Comparison of ENCODE assay signal across 8 cellular contexts in the genomic region with DNA sequence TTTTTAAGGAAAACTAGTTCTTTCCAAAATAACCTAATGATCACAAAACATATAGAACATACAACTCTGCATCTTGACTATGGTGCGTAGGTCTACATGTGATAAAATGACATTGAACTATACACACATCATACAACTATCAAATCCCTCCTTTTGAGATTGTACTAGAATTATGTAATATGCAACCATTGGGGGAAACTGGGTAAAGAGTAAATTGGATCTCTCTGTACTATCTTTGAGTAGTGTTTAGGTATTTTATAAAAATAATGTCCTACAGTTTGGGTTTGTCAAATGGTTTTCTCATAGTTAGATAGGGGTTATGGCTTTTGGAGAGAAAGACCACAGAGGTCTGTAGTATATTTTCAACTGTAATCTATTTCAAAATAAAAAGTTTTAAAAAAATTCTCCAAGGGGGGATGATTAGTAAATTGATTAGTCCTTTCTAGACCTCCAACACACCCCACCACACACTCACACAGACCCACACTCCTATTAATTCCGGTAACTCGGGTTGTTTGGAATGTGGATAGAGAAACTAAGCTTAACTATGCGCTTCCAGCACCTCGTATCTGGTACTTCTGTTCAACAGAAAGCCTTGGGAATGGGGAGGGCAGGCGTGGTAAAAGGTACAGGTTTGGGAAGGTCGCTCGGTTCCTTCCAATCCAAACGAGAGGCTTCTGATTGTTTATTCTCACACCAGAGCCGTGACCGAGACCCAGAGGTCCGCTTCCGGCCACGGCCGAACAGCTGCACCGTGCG. TPM values are rescaled to one million over a fixed set of nuclear protein-coding genes. Genes with fewer than 3 reads are reported as not detected.
DNase-seq lines count a peak whose midpoint lies in the region; ATAC-seq, FAIRE-seq and TF ChIP-seq lines count a peak whose summit lies in the region.

No MANE protein-coding gene starts in this region.

- H3K27me3 ChIP-seq in AG04450 (ENCODE audit: control insufficient read depth, insufficient read depth, low read length) = no peaks in the 10 kb centered on the region
- no peaks in the 10 kb centered on the region for H3K27me3 ChIP-seq in SU-DHL-6 (ENCODE audit: low read length)
- H3K27me3 ChIP-seq in sigmoid colon = no peaks in the 10 kb centered on the region

- H3K27ac ChIP-seq in AG04450 (ENCODE audit: low read depth, low read length) = peak overlapping the region; percentile 95
- peak overlapping the region; percentile 82 for H3K27ac ChIP-seq in SU-DHL-6 (ENCODE audit: low read depth, low read length)
- H3K27ac ChIP-seq in sigmoid colon = peak overlapping the region; percentile 92 to 99 (median 99)

- H3K9ac ChIP-seq in SU-DHL-6 (ENCODE audit: low read length) = peak overlapping the region; percentile 100

- peaks cover 0 to 36% (median 31%) of the 10 kb centered on the region in 4 donors for H3K4me1 ChIP-seq in sigmoid colon

- H3K4me3 ChIP-seq in AG04450 (ENCODE audit: low read depth, low read length) (peak overlapping the region; percentile 95), SU-DHL-6 (ENCODE audit: insufficient read depth, low read length, poor library complexity, severe bottlenecking) (peak overlapping the region; percentile 99), fibroblast of mammary gland (ENCODE audit: control insufficient read depth, low read depth, low read length) (peak overlapping the region; percentile 91), sigmoid colon (peak overlapping the region; percentile 89 to 99 (median 96))

- DNase-seq in AG04450 (ENCODE audit: low read depth, low spot score) = peak; percentile 11
- DNase-seq in fibroblast of mammary gland (ENCODE audit: low read depth) = no peak
- no peak for DNase-seq in sigmoid colon
- DNase-seq in COLO668 (lab: John Stamatoyannopoulos, UW; ENCODE audit: unreplicated experiment) = no peak
- DNase-seq in GM12891 (ENCODE audit: insufficient read length, low spot score) = no peak

- WGBS in sigmoid colon, 2 donors = 6 to 7% methylated on average over 17 of the region's 17 CpGs

- H4K20me1 ChIP-seq in SU-DHL-6 (ENCODE audit: low read depth, low read length) = peaks cover 19% of the 10 kb centered on the region; the same call in 1 of the 2 replicates

- TF ChIP-seq POLR2A in sigmoid colon (IDR thresholded peaks at IDR 0.05) = no peak
- no peak for TF ChIP-seq POLR2A in GM12891 (IDR thresholded peaks at IDR 0.05; ENCODE audit: low read depth, low read length)

- peaks cover 12% of the 10 kb centered on the region for H3F3A ChIP-seq in SU-DHL-6 (ENCODE audit: insufficient read depth)

- H3K36me3 ChIP-seq in SU-DHL-6 (ENCODE audit: low read length) = 0 out of 2 replicates have a peak, but pooled peaks cover 7% of the 10 kb centered on the region
- H3K36me3 ChIP-seq in sigmoid colon = no peaks in the 10 kb centered on the region

- ATAC-seq in GM21786 (IDR thresholded peaks at IDR 0.05; ENCODE audit: unreplicated experiment) (peak; percentile 32), GM21528 (IDR thresholded peaks at IDR 0.05; ENCODE audit: low FRiP score, unreplicated experiment) (no peak)

- peak overlapping the region; percentile 77 for H3K4me2 ChIP-seq in SU-DHL-6 (ENCODE audit: low read depth, low read length, poor library complexity, severe bottlenecking)

- peaks cover 40% of the 10 kb centered on the region for H3K79me2 ChIP-seq in SU-DHL-6 (ENCODE audit: insufficient read depth, low read length)

- CTCF ChIA-PET in AG04450 (lab: Charles Lee) = interaction anchor here (0.7 kb wide), 1 partner anchor 63 kb away, joined by 6 read pairs; no protein-coding TSS in a partner anchor

- POLR2A ChIA-PET in AG04450 (lab: Yijun Ruan, JAX) = interaction anchor here (0.5 to 0.8 kb wide), 3 partner anchors 8 to 67 kb away, joined by 3 to 4 read pairs (median 3); no protein-coding TSS in a partner anchor

- no peak for TF ChIP-seq EP300 in sigmoid colon (IDR thresholded peaks at IDR 0.05)

- peak overlapping the region; percentile 76 for H2AFZ ChIP-seq in SU-DHL-6 (ENCODE audit: low read depth, low read length, severe bottlenecking)

- no peaks in the 10 kb centered on the region for H3K9me2 ChIP-seq in SU-DHL-6 (replicated peaks; ENCODE audit: insufficient read depth, low read length)

- no peak for FAIRE-seq in GM12891 (lab: Jason Lieb, UNC)

- TF ChIP-seq CTCF in AG04450 (IDR thresholded peaks at IDR 0.05; ENCODE audit: low read depth, low read length) (no peak), SU-DHL-6 (IDR thresholded peaks at IDR 0.05; ENCODE audit: insufficient read depth, low read length, poor library complexity, severe bottlenecking) (no peak), fibroblast of mammary gland (conservative IDR thresholded peaks at IDR 0.05; ENCODE audit: control insufficient read depth, insufficient read depth, low read depth, low read length) (no peak), sigmoid colon (IDR thresholded peaks at IDR 0.05) (no peak)

- intact Hi-C loops in sigmoid colon (cut with DNase I) = loop anchor here (2.0 kb wide), 1 partner anchor 191 kb away; the partner anchor contains the start of gene SLC30A6

- H3K9me3 ChIP-seq in AG04450 (ENCODE audit: control insufficient read depth, insufficient read depth, low read length) (no peaks in the 10 kb centered on the region; the same call in 1 of the 2 replicates), SU-DHL-6 (ENCODE audit: insufficient read depth, low read length) (no peaks in the 10 kb centered on the region), sigmoid colon (no peaks in the 10 kb centered on the region)

TF ChIP-seq in GM12891, 5 proteins besides CTCF, POLR2A, EP300 and RAD21:
- TF ChIP-seq PAX5 (IDR thresholded peaks at IDR 0.05; ENCODE audit: insufficient read depth, low read length, severe bottlenecking) (no peak), TAF1 (IDR thresholded peaks at IDR 0.05; ENCODE audit: low read depth, low read length) (no peak), POU2F2 (IDR thresholded peaks at IDR 0.05; ENCODE audit: low read depth, low read length) (no peak), SPI1 (IDR thresholded peaks at IDR 0.05; ENCODE audit: low read depth, low read length) (no peak), POLR2AphosphoS5 (IDR thresholded peaks at IDR 0.05; ENCODE audit: low read depth, low read length) (no peak)
TF ChIP-seq in GM12891: peak in this region for 0.

RNA-seq across cellular contexts. Expression of gene BIRC6, which starts 0.7 kb away (rescaled TPM):
- polyA plus RNA-seq in AG04450 (2011; rRNA removed) = 80.9 and 86.3 TPM in 2 replicates
- polyA minus RNA-seq in AG04450 (2011; rRNA and poly(A)+ RNA removed) = 627 and 629 TPM in 2 replicates
- total RNA-seq in sigmoid colon = 100 to 1,000 TPM in 3 of 4 donors, 10 to 100 TPM in 1; 86.4 to 122 (median 110) TPM
- polyA plus RNA-seq in sigmoid colon = 10 to 100 TPM in 2 of 3 donors, 1 to 10 TPM in 1; 9.7 to 29.8 (median 17.4) TPM
- polyA plus RNA-seq in GM12891 (2012; ENCODE audit: low read depth, missing spikeins) = 23.1 TPM
